In genomic region chr22:17348464-17349103, GRCh38 we compare ENCODE assay signal across 15 cellular contexts.
"Had no signal": no experiment of that assay in that cellular context is flagged by ENCODE, and none has a peak within 500 bp of the region (broad histone marks: within the 10 kb centered on the region; RNA-seq: fewer than 3 reads in every experiment).

No MANE protein-coding gene starts in this region.

- H3K4me1 ChIP-seq: ascending aorta, breast epithelium, gastrocnemius medialis, heart left ventricle, parathyroid adenoma had no signal

- H3K79me2 ChIP-seq: parathyroid adenoma had no signal

- H2AFZ ChIP-seq: parathyroid adenoma had no signal

- H3K9me3 Mint-ChIP-seq: activated naive CD4-positive, alpha-beta T cell treated with anti-CD3 and anti-CD28 coated beads, Interleukin-2, amount 10 ng/mL, durations not matched to agents 7 days and 5 days; activated T-helper 17 cell treated with anti-CD3 and anti-CD28 coated beads, Interleukin-2, amount 50 U/mL, for 72 hours; dendritic cell treated with granulocyte-macrophage colony-stimulating factor and Interleukin-4, amounts not matched to agents 40 ng/mL and 50 ng/mL, for 4 days; stimulated activated effector memory CD8-positive, alpha-beta T cell treated with anti-CD3 and anti-CD28 coated beads, Interleukin-12 subunit alpha, Interleukin-12 subunit beta, amount 100 ng/mL, for 72 hours had no signal

- H3K27me3 ChIP-seq: ascending aorta, breast epithelium, gastrocnemius medialis, heart left ventricle had no signal

- DNase-seq: activated CD4-positive, alpha-beta T cell treated with anti-CD3 and anti-CD28 coated beads for 1 hour; activated CD4-positive, alpha-beta T cell treated with anti-CD3 and anti-CD28 coated beads, Interleukin-2, amount 50 U/mL, for 48 hours; activated naive CD4-positive, alpha-beta T cell treated with anti-CD3 and anti-CD28 coated beads, Interleukin-2, amount 10 ng/mL, durations not matched to agents 7 days and 5 days; gastrocnemius medialis; heart left ventricle; stimulated activated CD4-positive, alpha-beta T cell treated with anti-CD3 and anti-CD28 coated beads, Interleukin-12 subunit alpha, Interleukin-12 subunit beta, amount 100 ng/mL, for 4 hours; stimulated activated CD4-positive, alpha-beta T cell treated with anti-CD3 and anti-CD28 coated beads, Interleukin-2, amount 100 ng/mL, for 24 hours; T1000 had no signal

- H3K4me3 Mint-ChIP-seq: activated naive CD4-positive, alpha-beta T cell treated with anti-CD3 and anti-CD28 coated beads, Interleukin-2, amount 10 ng/mL, durations not matched to agents 7 days and 5 days; activated T-helper 17 cell treated with anti-CD3 and anti-CD28 coated beads, Interleukin-2, amount 50 U/mL, for 72 hours; dendritic cell treated with granulocyte-macrophage colony-stimulating factor and Interleukin-4, amounts not matched to agents 40 ng/mL and 50 ng/mL, for 4 days; stimulated activated effector memory CD8-positive, alpha-beta T cell treated with anti-CD3 and anti-CD28 coated beads, Interleukin-12 subunit alpha, Interleukin-12 subunit beta, amount 100 ng/mL, for 72 hours had no signal

- H3K27ac Mint-ChIP-seq: activated naive CD4-positive, alpha-beta T cell treated with anti-CD3 and anti-CD28 coated beads, Interleukin-2, amount 10 ng/mL, durations not matched to agents 7 days and 5 days; activated T-helper 17 cell treated with anti-CD3 and anti-CD28 coated beads, Interleukin-2, amount 50 U/mL, for 72 hours; dendritic cell treated with granulocyte-macrophage colony-stimulating factor and Interleukin-4, amounts not matched to agents 40 ng/mL and 50 ng/mL, for 4 days; stimulated activated effector memory CD8-positive, alpha-beta T cell treated with anti-CD3 and anti-CD28 coated beads, Interleukin-12 subunit alpha, Interleukin-12 subunit beta, amount 100 ng/mL, for 72 hours had no signal

- H3K9me3 ChIP-seq: ascending aorta, breast epithelium, gastrocnemius medialis, heart left ventricle, neutrophil had no signal

- H3K36me3 ChIP-seq: ascending aorta, breast epithelium, gastrocnemius medialis, heart left ventricle, neutrophil had no signal

- H3K27ac ChIP-seq: ascending aorta, breast epithelium, gastrocnemius medialis, heart left ventricle, neutrophil, parathyroid adenoma had no signal

- H3K4me3 ChIP-seq: ascending aorta, breast epithelium, gastrocnemius medialis, heart left ventricle had no signal

- H3K4me1 Mint-ChIP-seq: activated naive CD4-positive, alpha-beta T cell treated with anti-CD3 and anti-CD28 coated beads, Interleukin-2, amount 10 ng/mL, durations not matched to agents 7 days and 5 days; activated T-helper 17 cell treated with anti-CD3 and anti-CD28 coated beads, Interleukin-2, amount 50 U/mL, for 72 hours had no signal

- ATAC-seq: activated T-helper 17 cell treated with anti-CD3 and anti-CD28 coated beads, Interleukin-2, amount 50 U/mL, for 72 hours; gastrocnemius medialis; heart left ventricle; stimulated activated effector memory CD8-positive, alpha-beta T cell treated with anti-CD3 and anti-CD28 coated beads, Interleukin-12 subunit alpha, Interleukin-12 subunit beta, amount 100 ng/mL, for 72 hours had no signal

- H3K9ac ChIP-seq: parathyroid adenoma had no signal

- H3K36me3 Mint-ChIP-seq: activated naive CD4-positive, alpha-beta T cell treated with anti-CD3 and anti-CD28 coated beads, Interleukin-2, amount 10 ng/mL, durations not matched to agents 7 days and 5 days; stimulated activated effector memory CD8-positive, alpha-beta T cell treated with anti-CD3 and anti-CD28 coated beads, Interleukin-12 subunit alpha, Interleukin-12 subunit beta, amount 100 ng/mL, for 72 hours had no signal
